6 cellular contexts compared by ENCODE assay signal in genomic region chr7:150329331-150330106, GRCh38. TPM values are rescaled to one million over a fixed set of nuclear protein-coding genes. Genes with fewer than 3 reads are reported as not detected.
DNase-seq lines count a peak whose midpoint lies in the region; TF ChIP-seq lines count a peak whose summit lies in the region.
"Had no signal": no experiment of that assay in that cellular context is flagged by ENCODE, and none has a peak within 500 bp of the region (broad histone marks: within the 10 kb centered on the region; RNA-seq: fewer than 3 reads in every experiment).

No MANE protein-coding gene starts in this region.

- CTCF ChIA-PET in MCF 10A (lab: Yijun Ruan, JAX) = interaction anchor here (1.2 kb wide), 1 partner anchor 28 kb away, joined by 3 read pairs; no protein-coding TSS in a partner anchor

- H3K4me3 Mint-ChIP-seq in MCF 10A (ENCODE audit: unreplicated experiment) = no peak overlapping the region

- POLR2A ChIA-PET in MCF 10A (lab: Yijun Ruan, JAX) = no interaction called here

- peaks cover 38% of the 10 kb centered on the region for H3K36me3 Mint-ChIP-seq in MCF 10A (ENCODE audit: insufficient read depth, unreplicated experiment)

- TF ChIP-seq CTCF in MCF 10A (IDR thresholded peaks at IDR 0.05; ENCODE audit: unreplicated experiment) = no peak

- BruUV-seq in MCF 10A (replicated peaks; lab: Mats Ljungman, UMichigan) = no TSS peak

- no peaks in the 10 kb centered on the region for H3K9me3 Mint-ChIP-seq in MCF 10A (ENCODE audit: unreplicated experiment)

- intact Hi-C loops in MCF 10A (cut with micrococcal nuclease) = no loop called here

- no peak overlapping the region for H3K27ac Mint-ChIP-seq in MCF 10A (ENCODE audit: low read depth, unreplicated experiment)

- H3K27ac ChIP-seq in temporal lobe (ENCODE audit: low read depth, low read length) = peak overlapping the region; percentile 17

- DNase-seq in iPS DF 19.7 (ENCODE audit: low read depth, low spot score) (peak; percentile 84), MCF 10A (ENCODE audit: unreplicated experiment) (no peak)
- DNase-seq: activated CD8-positive, alpha-beta memory T cell treated with anti-CD3 and anti-CD28 coated beads, Interleukin-2, amount 50 U/mL, for 4 hours; NCI-H2171; T1000 had no signal

- peaks cover 8% of the 10 kb centered on the region for H3K4me1 Mint-ChIP-seq in MCF 10A (ENCODE audit: insufficient read depth, unreplicated experiment)

- no peaks in the 10 kb centered on the region for H3K27me3 Mint-ChIP-seq in MCF 10A (ENCODE audit: insufficient read depth, unreplicated experiment)

RNA-seq across cellular contexts. Expression of gene ACTR3C, which starts 6.2 kb away (rescaled TPM):
- total RNA-seq in temporal lobe (4.2 TPM), MCF 10A (2022) (3.5 and 3.6 TPM in 2 replicates)

RNA-seq across cellular contexts. Expression of gene LRRC61, which starts 6.4 kb away (rescaled TPM):
- 14.0 TPM for total RNA-seq in temporal lobe
- 8.4 and 10.1 TPM in 2 replicates for total RNA-seq in MCF 10A (2022)

RNA-seq across cellular contexts. Expression of gene RARRES2, which starts 11.9 kb away (rescaled TPM):
- 12.0 TPM for total RNA-seq in temporal lobe
- total RNA-seq in MCF 10A (2022) = not detected in 2 replicates

RNA-seq across cellular contexts. Expression of gene REPIN1, which starts 39.1 kb away (rescaled TPM):
- 28.8 TPM for total RNA-seq in temporal lobe
- total RNA-seq in MCF 10A (2022) = 80.8 and 83.0 TPM in 2 replicates

RNA-seq across cellular contexts. Expression of gene ZNF775, which starts 49.6 kb away (rescaled TPM):
- total RNA-seq in temporal lobe (9.3 TPM), MCF 10A (2022) (1.7 and 2.0 TPM in 2 replicates)

Comparison
In these comparisons a context has a peak if more than half of its experiments do, and no peak if none do; other contexts are left out.
1. RNA of gene RARRES2, which starts 11.9 kb away (total RNA-seq): 12.0 TPM in temporal lobe (single experiment); not detected in MCF 10A; every median in the first group is over 10 times any median in the second.